11 cellular contexts compared by ENCODE assay signal in the genomic region with DNA sequence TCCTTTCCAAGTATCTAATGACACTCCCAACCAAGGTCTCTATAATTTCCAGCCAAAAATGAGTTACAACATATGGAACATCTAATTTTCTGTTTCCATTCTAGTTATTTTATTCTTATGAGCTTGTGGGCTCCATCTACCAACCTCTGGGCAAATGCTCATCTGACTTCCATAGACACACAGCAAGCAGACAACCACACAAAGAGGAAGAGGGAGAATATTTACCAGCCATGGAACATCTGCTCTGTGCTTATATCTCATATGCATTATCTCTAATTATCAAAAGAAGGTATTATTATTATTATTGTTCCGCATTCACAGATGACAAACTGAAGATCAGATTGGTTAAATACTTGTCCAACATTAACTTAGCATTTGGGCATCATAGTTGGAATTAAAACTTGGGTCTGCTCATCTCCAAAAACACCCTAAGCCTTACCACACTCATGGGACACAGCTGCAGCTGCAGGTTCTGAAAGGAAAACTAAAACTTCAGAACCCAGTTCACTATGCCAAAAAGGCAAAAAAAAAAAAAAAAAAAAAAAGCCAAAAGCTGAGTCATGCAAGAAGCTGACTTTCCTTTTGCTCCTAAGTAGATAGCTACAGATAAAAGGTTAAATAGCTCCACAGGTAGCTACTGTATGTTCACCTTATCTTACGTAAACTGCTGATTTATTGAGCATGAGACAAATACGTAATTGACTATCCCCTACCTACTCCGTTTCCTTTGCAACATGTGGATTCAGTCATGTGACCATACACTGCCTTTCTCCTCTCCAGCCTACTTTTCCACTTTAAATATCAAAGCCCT. TPM values are rescaled to one million over a fixed set of nuclear protein-coding genes. Genes with fewer than 3 reads are reported as not detected.
DNase-seq lines count a peak whose midpoint lies in the region; ATAC-seq and TF ChIP-seq lines count a peak whose summit lies in the region.
"Had no signal": no experiment of that assay in that cellular context is flagged by ENCODE, and none has a peak within 500 bp of the region (broad histone marks: within the 10 kb centered on the region; RNA-seq: fewer than 3 reads in every experiment).

No MANE protein-coding gene starts in this region.

- H3K27ac ChIP-seq in coronary artery = no peak overlapping the region
- H3K27ac ChIP-seq in RWPE1 = no peak overlapping the region

- intact Hi-C loops in sciatic nerve (cut with DNase I) = no loop called here
- intact Hi-C loops in MCF 10A (cut with micrococcal nuclease) = no loop called here

- peaks cover 13% of the 10 kb centered on the region for H3K4me1 Mint-ChIP-seq in MCF 10A (ENCODE audit: insufficient read depth, unreplicated experiment)

- no peaks in the 10 kb centered on the region for H3K9me3 Mint-ChIP-seq in MCF 10A (ENCODE audit: unreplicated experiment)

- H3K4me3 ChIP-seq in GM12875 (ENCODE audit: low read depth, low read length) (peak overlapping the region; percentile 21), coronary artery (peak overlapping the region; percentile 45)

- no peak overlapping the region for H3K27ac Mint-ChIP-seq in MCF 10A (ENCODE audit: low read depth, unreplicated experiment)

- peaks cover 61% of the 10 kb centered on the region for H3K27me3 Mint-ChIP-seq in MCF 10A (ENCODE audit: insufficient read depth, unreplicated experiment)

- ATAC-seq in GM21447 (IDR thresholded peaks at IDR 0.05; ENCODE audit: unreplicated experiment) = peak; percentile 32
- ATAC-seq in HG03354 (IDR thresholded peaks at IDR 0.05; ENCODE audit: poor library complexity, severe bottlenecking, unreplicated experiment) = peak; percentile 41
- ATAC-seq in sciatic nerve = no peak
- ATAC-seq in HG03039 (IDR thresholded peaks at IDR 0.05; ENCODE audit: unreplicated experiment) = no peak

- DNase-seq in coronary artery (ENCODE audit: low spot score) (no peak), RWPE1 (ENCODE audit: low spot score) (no peak), sciatic nerve (ENCODE audit: low spot score) (no peak), MCF 10A (ENCODE audit: unreplicated experiment) (no peak)

- CTCF ChIA-PET in RWPE1 (lab: Yijun Ruan, JAX) (interaction anchor here (0.6 kb wide), 1 partner anchor 1014 kb away, joined by 3 read pairs; no protein-coding TSS in a partner anchor), MCF 10A (lab: Yijun Ruan, JAX) (interaction anchor here (0.7 kb wide), 2 partner anchors 8 to 427 kb away, joined by 3 to 4 read pairs; no protein-coding TSS in a partner anchor)

- H3K36me3 Mint-ChIP-seq in MCF 10A (ENCODE audit: insufficient read depth, unreplicated experiment) = no peaks in the 10 kb centered on the region

- no peak overlapping the region for H3K4me3 Mint-ChIP-seq in MCF 10A (ENCODE audit: unreplicated experiment)

- no peak for TF ChIP-seq CTCF in GM12875 (IDR thresholded peaks at IDR 0.05; ENCODE audit: borderline replicate concordance, insufficient read depth, low read depth, low read length)
- TF ChIP-seq CTCF in coronary artery (IDR thresholded peaks at IDR 0.05) = no peak
- TF ChIP-seq CTCF in RWPE1 (conservative IDR thresholded peaks at IDR 0.05; ENCODE audit: low read depth) = no peak
- TF ChIP-seq CTCF in MCF 10A (IDR thresholded peaks at IDR 0.05; ENCODE audit: unreplicated experiment) = no peak

- no TSS peak for BruUV-seq in MCF 10A (replicated peaks; lab: Mats Ljungman, UMichigan)

- POLR2A ChIA-PET in RWPE1 (lab: Yijun Ruan, JAX; ENCODE audit: low non-redundant PET) = interaction anchor here (0.6 kb wide), 1 partner anchor 876 kb away, joined by 12 read pairs; no protein-coding TSS in a partner anchor
- POLR2A ChIA-PET in MCF 10A (lab: Yijun Ruan, JAX) = interaction anchor here (0.6 to 1.3 kb wide), 2 partner anchors 10 to 159 kb away, joined by 3 to 4 read pairs; no protein-coding TSS in a partner anchor

RNA-seq across cellular contexts. Expression of a gene that starts 23.6 kb away (rescaled TPM):
- not detected for total RNA-seq in sciatic nerve
- total RNA-seq in MCF 10A (2022) = not detected in 2 replicates
- total RNA-seq: fibroblast of lung, HT-29, SK-MEL-5 had no signal

RNA-seq across cellular contexts. Expression of a gene that starts 51.3 kb away (rescaled TPM):
- total RNA-seq in sciatic nerve (0.67 TPM), MCF 10A (2022) (not detected in 2 replicates)
- total RNA-seq: fibroblast of lung, HT-29, SK-MEL-5 had no signal

Comparison
In these comparisons a context has a peak if more than half of its experiments do, and no peak if none do; other contexts are left out.
1. ATAC-seq: peak in GM21447 (single experiment) and HG03354 (single experiment); none in sciatic nerve (single experiment) and HG03039 (single experiment).